Comparison of ENCODE assay signal across 15 cellular contexts in the genomic region with DNA sequence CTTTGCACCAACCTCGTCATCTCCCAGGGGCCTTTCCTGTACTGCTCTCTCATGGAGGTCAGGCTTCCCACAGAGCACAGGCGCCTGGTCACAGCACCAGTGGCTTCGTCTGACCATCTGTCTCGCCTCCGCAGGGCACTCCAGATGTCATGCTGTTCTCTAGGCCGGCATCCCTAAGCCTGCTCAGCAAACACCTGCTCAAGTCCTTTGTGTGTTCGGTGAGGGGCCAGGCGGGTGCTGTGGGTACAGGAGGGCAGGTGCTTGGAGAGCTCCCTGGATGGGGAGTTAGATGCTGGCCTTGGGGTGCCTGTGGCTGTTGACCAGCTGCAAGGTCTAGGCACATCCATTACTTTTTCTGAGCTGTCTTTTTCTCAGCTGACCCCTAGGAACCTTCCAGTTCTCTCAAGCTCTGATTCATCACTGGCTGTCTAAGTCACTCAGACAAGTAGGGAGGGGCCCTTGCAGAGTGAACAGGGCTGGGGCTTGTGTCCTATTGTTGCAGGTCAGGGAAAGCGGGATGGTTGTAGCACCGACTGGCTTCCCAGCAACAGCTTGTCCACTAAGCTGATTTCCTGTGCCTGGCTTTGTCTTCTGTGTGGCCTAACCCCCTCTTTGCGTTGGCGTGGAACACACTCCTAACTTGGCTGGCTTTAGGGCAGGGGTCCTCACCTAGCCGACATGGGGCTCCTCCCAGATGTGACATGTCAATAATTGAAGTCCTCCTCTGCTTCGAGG. TPM values are rescaled to one million over a fixed set of nuclear protein-coding genes. Genes with fewer than 3 reads are reported as not detected.
A peak's percentile ranks its signal among the peaks of the same experiment; 100 is the strongest.
DNase-seq lines count a peak whose midpoint lies in the region; ATAC-seq and TF ChIP-seq lines count a peak whose summit lies in the region.
"Had no signal": no experiment of that assay in that cellular context is flagged by ENCODE, and none has a peak within 500 bp of the region (broad histone marks: within the 10 kb centered on the region; RNA-seq: fewer than 3 reads in every experiment).

No MANE protein-coding gene starts in this region.

- H3K27ac ChIP-seq in heart right ventricle: no peak overlapping the region
- H3K27ac ChIP-seq: heart left ventricle, left ventricle myocardium inferior, neutrophil had no signal

- no peaks in the 10 kb centered on the region for H3K27me3 ChIP-seq in heart right ventricle
- H3K27me3 ChIP-seq: heart left ventricle, neutrophil had no signal

- TF ChIP-seq CTCF in heart right ventricle (IDR thresholded peaks at IDR 0.05): no peak
- no peak for TF ChIP-seq CTCF in fibroblast of pulmonary artery (IDR thresholded peaks at IDR 0.05; ENCODE audit: low read length, missing control alignments)
- TF ChIP-seq CTCF in omental fat pad (IDR thresholded peaks at IDR 0.05): no peak
- no peak for TF ChIP-seq CTCF in mucosa of descending colon (IDR thresholded peaks at IDR 0.05)

- 92 to 94% methylated on average over 14 of the region's 14 CpGs for WGBS in heart right ventricle, 2 donors

- ATAC-seq in Right ventricle myocardium superior (ENCODE audit: poor library complexity) (no peak), heart right ventricle (no peak), HG03439 (IDR thresholded peaks at IDR 0.05; ENCODE audit: unreplicated experiment) (no peak), GM19351 (IDR thresholded peaks at IDR 0.05; ENCODE audit: unreplicated experiment) (no peak), omental fat pad (ENCODE audit: low FRiP score) (no peak), mucosa of descending colon (no peak)
- ATAC-seq: heart left ventricle had no signal

- H3K4me1 ChIP-seq in heart right ventricle (peaks cover 0 to 11% (median 0%) of the 10 kb centered on the region in 9 donors), mucosa of descending colon (ENCODE audit: low read depth) (no peaks in the 10 kb centered on the region)
- H3K4me1 ChIP-seq: heart left ventricle, left ventricle myocardium inferior had no signal

- H3K36me3 ChIP-seq in heart right ventricle: peaks cover 0 to 23% (median 0%) of the 10 kb centered on the region in 9 donors
- H3K36me3 ChIP-seq in mucosa of descending colon (ENCODE audit: low read depth): no peaks in the 10 kb centered on the region
- H3K36me3 ChIP-seq: heart left ventricle, left ventricle myocardium inferior had no signal

- DNase-seq in Right ventricle myocardium superior (peak; percentile 22), heart right ventricle (no peak), NCI-H82 (lab: John Stamatoyannopoulos, UW) (peak; percentile 95), fibroblast of pulmonary artery (ENCODE audit: low read depth) (peak; percentile 5), omental fat pad (ENCODE audit: low spot score) (no peak), mucosa of descending colon (no peak)
- DNase-seq: activated CD4-positive, alpha-beta T cell treated with anti-CD3 and anti-CD28 coated beads, Interleukin-2, amount 10 ng/mL, durations not matched to agents 24 days and 14 days; H7; heart left ventricle; left ventricle myocardium inferior had no signal

- H3K4me3 ChIP-seq in heart right ventricle (no peak overlapping the region), fibroblast of pulmonary artery (replicated peaks; ENCODE audit: low read depth, low read length) (no peak overlapping the region), mucosa of descending colon (no peak overlapping the region)
- H3K4me3 ChIP-seq: heart left ventricle, left ventricle myocardium inferior had no signal

- peaks cover 0 to 20% (median 0%) of the 10 kb centered on the region in 11 donors for H3K9me3 ChIP-seq in heart right ventricle
- H3K9me3 ChIP-seq in mucosa of descending colon: no peaks in the 10 kb centered on the region
- H3K9me3 ChIP-seq: neutrophil had no signal

- intact Hi-C loops in Right ventricle myocardium superior (cut with DNase I): no loop called here
- intact Hi-C loops in heart right ventricle (cut with DNase I): loop anchor here in 1 of 10 donors (5.0 kb wide), 1 partner anchor 92 kb away; no protein-coding TSS in a partner anchor
- intact Hi-C loops in mucosa of descending colon (cut with DNase I, micrococcal nuclease): no loop called here

RNA-seq across cellular contexts. Expression of a gene that starts 9.2 kb away (rescaled TPM):
- total RNA-seq in Right ventricle myocardium superior (23.9 TPM), heart right ventricle (10 to 100 TPM; 19.8 to 72.7 (median 35.6) TPM), omental fat pad (100 to 1,000 TPM in 2 of 4 donors, 10 to 100 TPM in 2; 67.6 to 367 (median 162) TPM), mucosa of descending colon (10 to 100 TPM; 22.0 to 34.7 (median 22.2) TPM)
- polyA plus RNA-seq in heart right ventricle: 100 to 1,000 TPM in 1 of 2 donors, 10 to 100 TPM in 1; 77.3 to 102 TPM
- total RNA-seq: M059J had no signal
- polyA plus RNA-seq: AG04450 had no signal

RNA-seq across cellular contexts. Expression of a gene that starts 35.3 kb away (rescaled TPM):
- 0.62 TPM for total RNA-seq in Right ventricle myocardium superior
- total RNA-seq in heart right ventricle: 1 to 10 TPM in 2 of 10 donors, under 1 TPM in 4, not detected in 4; 0.21 to 3.4 (median 0.69) TPM
- polyA plus RNA-seq in heart right ventricle: under 1 TPM; 0.15 to 0.54 TPM
- 1 to 10 TPM in 2 of 4 donors, under 1 TPM in 1, not detected in 1; 0.95 to 1.4 (median 1.2) TPM for total RNA-seq in omental fat pad
- 10 to 100 TPM in 1 of 3 donors, 1 to 10 TPM in 2; 2.2 to 13.9 (median 2.8) TPM for total RNA-seq in mucosa of descending colon

RNA-seq across cellular contexts. Expression of a gene that starts 36.0 kb away (rescaled TPM):
- total RNA-seq in Right ventricle myocardium superior (43.5 TPM), heart right ventricle (10 to 100 TPM; 31.5 to 63.8 (median 43.3) TPM), omental fat pad (10 to 100 TPM; 32.3 to 47.5 (median 40.3) TPM), mucosa of descending colon (10 to 100 TPM; 48.5 to 71.0 (median 49.9) TPM)
- 10 to 100 TPM; 55.3 to 79.4 TPM for polyA plus RNA-seq in heart right ventricle

Comparison
In these comparisons a context has a peak if more than half of its experiments do, and no peak if none do; other contexts are left out.
1. DNase-seq: peak in Right ventricle myocardium superior (single experiment), NCI-H82 (single experiment) and fibroblast of pulmonary artery (single experiment); none in heart right ventricle (0 of 2), omental fat pad (single experiment) and mucosa of descending colon (0 of 3).